In genomic region chr17:8611135-8611534, GRCh38 we compare ENCODE assay signal across 18 cellular contexts. TPM values are rescaled to one million over a fixed set of nuclear protein-coding genes. Genes with fewer than 3 reads are reported as not detected.
DNase-seq lines count a peak whose midpoint lies in the region; ATAC-seq and TF ChIP-seq lines count a peak whose summit lies in the region.
"Had no signal": no experiment of that assay in that cellular context is flagged by ENCODE, and none has a peak within 500 bp of the region (broad histone marks: within the 10 kb centered on the region; RNA-seq: fewer than 3 reads in every experiment).

No MANE protein-coding gene starts in this region.

- H3K4me1 Mint-ChIP-seq in Caco-2 (ENCODE audit: low read depth, unreplicated experiment): peaks cover 25% of the 10 kb centered on the region
- H3K4me1 Mint-ChIP-seq: activated CD4-positive, alpha-beta T cell treated with anti-CD3 and anti-CD28 coated beads for 36 hours had no signal

- peaks cover 17% of the 10 kb centered on the region for H3K36me3 Mint-ChIP-seq in Caco-2 (ENCODE audit: insufficient read depth, unreplicated experiment)

- CTCF ChIA-PET in Caco-2 (lab: Charles Lee): no interaction called here
- CTCF ChIA-PET in SK-N-SH (lab: Yijun Ruan, JAX): no interaction called here

- TF ChIP-seq CTCF in Caco-2 (IDR thresholded peaks at IDR 0.05; ENCODE audit: insufficient read depth in 1 of 2, low read depth in 1 of 2, low read length in 1 of 2, severe bottlenecking in 1 of 2, unreplicated experiment in 1 of 2) (no peak), heart left ventricle (IDR thresholded peaks at IDR 0.05) (no peak), SK-N-SH (IDR thresholded peaks at IDR 0.05) (no peak)

- BruUV-seq in Caco-2 (replicated peaks; lab: Mats Ljungman, UMichigan): no TSS peak

- no peak overlapping the region for H2AFZ ChIP-seq in SK-N-SH (ENCODE audit: low read depth)

- POLR2A ChIA-PET in Caco-2 (lab: Charles Lee) (no interaction called here), SK-N-SH (lab: Yijun Ruan, JAX) (no interaction called here)

- H3K27ac ChIP-seq in heart left ventricle (peak overlapping the region in 11 of 12 donors; percentile 3 to 75 (median 56)), SK-N-SH (ENCODE audit: low read depth in 2 of 2, low read length in 1 of 2) (no peak overlapping the region)
- H3K27ac ChIP-seq: BLaER1, body of pancreas, epithelial cell of prostate had no signal

- H3K9ac ChIP-seq in SK-N-SH: no peak overlapping the region
- H3K9ac ChIP-seq: BLaER1 had no signal

- DNase-seq in Caco-2 (no peak), amniotic epithelial cell (ENCODE audit: low read depth) (peak; percentile 79), heart left ventricle (no peak), sciatic nerve (ENCODE audit: low spot score) (no peak), NCI-H146 treated with DMSO at 0.1 percent for 48 hours (lab: John Stamatoyannopoulos, UW; ENCODE audit: unreplicated experiment) (no peak), SK-N-SH (no peak)
- DNase-seq: activated CD4-positive, alpha-beta T cell treated with anti-CD3 and anti-CD28 coated beads for 36 hours; body of pancreas; Kasumi-1; NCI-H2081; nephron progenitor cell; stimulated activated CD8-positive, alpha-beta memory T cell treated with anti-CD3 and anti-CD28 coated beads, Interleukin-4, amount 100 ng/mL, for 48 hours; SW 1271 had no signal

- H3K27ac Mint-ChIP-seq in Caco-2 (ENCODE audit: unreplicated experiment): peak overlapping the region; percentile 18
- H3K27ac Mint-ChIP-seq: activated CD4-positive, alpha-beta T cell treated with anti-CD3 and anti-CD28 coated beads for 36 hours; activated T-helper 1 cell treated with anti-CD3 and anti-CD28 coated beads, Interleukin-12 subunit alpha, Interleukin-12 subunit beta, Interleukin-2, Interleukin-4 antibody, amounts not matched to agents 30 ng/mL and 10 ng/mL and 1 ng/mL, durations not matched to agents 14 hours and 24 hours and 36 hours; nephron progenitor cell had no signal

- no peak for TF ChIP-seq EP300 in SK-N-SH (IDR thresholded peaks at IDR 0.05; ENCODE audit: borderline replicate concordance in 1 of 2, low read depth in 1 of 2, low read length in 1 of 2)

- H3K9me2 ChIP-seq in SK-N-SH: no peaks in the 10 kb centered on the region

- no peak for TF ChIP-seq POLR2A in heart left ventricle (IDR thresholded peaks at IDR 0.05)

- H3K9me3 Mint-ChIP-seq in Caco-2 (ENCODE audit: unreplicated experiment): no peaks in the 10 kb centered on the region
- H3K9me3 Mint-ChIP-seq: activated T-helper 1 cell treated with anti-CD3 and anti-CD28 coated beads, Interleukin-12 subunit alpha, Interleukin-12 subunit beta, Interleukin-2, Interleukin-4 antibody, amounts not matched to agents 30 ng/mL and 10 ng/mL and 1 ng/mL, durations not matched to agents 14 hours and 24 hours and 36 hours had no signal

- no peaks in the 10 kb centered on the region for H3K9me3 ChIP-seq in Caco-2
- H3K9me3 ChIP-seq in heart left ventricle: peaks cover 0 to 9% (median 0%) of the 10 kb centered on the region in 12 donors
- no peaks in the 10 kb centered on the region for H3K9me3 ChIP-seq in SK-N-SH
- H3K9me3 ChIP-seq: body of pancreas had no signal

- peak; percentile 45 to 82 (median 62) for ATAC-seq in heart left ventricle
- ATAC-seq in sciatic nerve: peak; percentile 45
- no peak for ATAC-seq in GM18502 (IDR thresholded peaks at IDR 0.05; ENCODE audit: poor library complexity, unreplicated experiment)
- ATAC-seq in GM19463 (IDR thresholded peaks at IDR 0.05; ENCODE audit: unreplicated experiment): no peak
- ATAC-seq: activated CD4-positive, alpha-beta T cell treated with anti-CD3 and anti-CD28 coated beads for 36 hours; body of pancreas had no signal

- H3K4me2 ChIP-seq in SK-N-SH: no peak overlapping the region
- H3K4me2 ChIP-seq: BLaER1 had no signal

- peaks cover 97% of the 10 kb centered on the region for H3K79me2 ChIP-seq in SK-N-SH (ENCODE audit: insufficient read depth)

- H3F3A ChIP-seq in SK-N-SH (replicated peaks; ENCODE audit: insufficient read depth): peaks cover 16% of the 10 kb centered on the region

- H3K36me3 ChIP-seq in Caco-2 (ENCODE audit: control insufficient read depth, insufficient read depth, low read length) (no peaks in the 10 kb centered on the region), heart left ventricle (no peaks in the 10 kb centered on the region), SK-N-SH (replicated peaks in 1 of 2; ENCODE audit: control insufficient read depth in 1 of 2, insufficient read depth in 2 of 2, low read length in 1 of 2) (peaks cover 4 to 39% of the 10 kb centered on the region in 2 experiments)

- H3K4me3 ChIP-seq in Caco-2 (ENCODE audit: low read depth, low read length): no peak overlapping the region
- H3K4me3 ChIP-seq in heart left ventricle: peak overlapping the region in 9 of 12 donors; percentile 1 to 32 (median 22)
- no peak overlapping the region for H3K4me3 ChIP-seq in SK-N-SH (ENCODE audit: low read depth in 2 of 2, low read length in 1 of 2)
- H3K4me3 ChIP-seq: BLaER1, body of pancreas had no signal

- H3K4me3 Mint-ChIP-seq in Caco-2 (ENCODE audit: unreplicated experiment): peak overlapping the region; percentile 56
- H3K4me3 Mint-ChIP-seq: activated CD4-positive, alpha-beta T cell treated with anti-CD3 and anti-CD28 coated beads for 36 hours; activated T-helper 1 cell treated with anti-CD3 and anti-CD28 coated beads, Interleukin-12 subunit alpha, Interleukin-12 subunit beta, Interleukin-2, Interleukin-4 antibody, amounts not matched to agents 30 ng/mL and 10 ng/mL and 1 ng/mL, durations not matched to agents 14 hours and 24 hours and 36 hours; nephron progenitor cell had no signal

- H3K27me3 Mint-ChIP-seq in Caco-2 (ENCODE audit: insufficient read depth, unreplicated experiment): no peaks in the 10 kb centered on the region

- H4K20me1 ChIP-seq in SK-N-SH (ENCODE audit: insufficient read depth): peaks cover 46% of the 10 kb centered on the region

- TF ChIP-seq RAD21 in SK-N-SH (IDR thresholded peaks at IDR 0.05; ENCODE audit: low read length): no peak

- H3K27me3 ChIP-seq in Caco-2 (replicated peaks; ENCODE audit: control insufficient read depth, insufficient read depth, low read length): no peaks in the 10 kb centered on the region
- H3K27me3 ChIP-seq in heart left ventricle: no peaks in the 10 kb centered on the region
- H3K27me3 ChIP-seq in SK-N-SH (ENCODE audit: insufficient read depth): no peaks in the 10 kb centered on the region
- H3K27me3 ChIP-seq: BLaER1, body of pancreas had no signal

- intact Hi-C loops in Caco-2 (cut with micrococcal nuclease; ENCODE audit: unreplicated experiment) (no loop called here), heart left ventricle (cut with DNase I) (loop anchor here in 1 of 10 donors (2.0 kb wide), 1 partner anchor 18 kb away; no protein-coding TSS in a partner anchor), sciatic nerve (cut with DNase I) (no loop called here)

- peaks cover 11% of the 10 kb centered on the region; the same call in 1 of the 2 replicates for H3K4me1 ChIP-seq in Caco-2
- H3K4me1 ChIP-seq in heart left ventricle: peaks cover 3 to 58% (median 33%) of the 10 kb centered on the region in 12 donors
- H3K4me1 ChIP-seq in SK-N-SH (ENCODE audit: control insufficient read depth in 1 of 2, insufficient read depth in 2 of 2, low read depth in 1 of 2, low read length in 1 of 2): peaks cover 0 to 6% of the 10 kb centered on the region in 2 experiments; a peak in 1 of 4 replicates

- 13 to 41% (median 25%) methylated on average over 2 of the region's 2 CpGs for WGBS in heart left ventricle, 4 donors
- 94% methylated on average over 1 of the region's 2 CpGs for WGBS in SK-N-SH (ENCODE audit: low lambda C conversion rate)

TF ChIP-seq in SK-N-SH, 30 proteins besides CTCF, POLR2A, EP300 and RAD21:
- no peak for TF ChIP-seq USF1 (IDR thresholded peaks at IDR 0.05; ENCODE audit: borderline replicate concordance, low read depth)
- TF ChIP-seq TCF12 (IDR thresholded peaks at IDR 0.05): no peak
TF ChIP-seq in SK-N-SH: peak in this region for 0.

RNA-seq across cellular contexts. Expression of gene MYH10, which starts 19.4 kb away (rescaled TPM):
- total RNA-seq in Caco-2 (2022): 64.3 and 74.0 TPM in 2 replicates
- 10 to 100 TPM; 29.0 to 62.1 (median 40.8) TPM for total RNA-seq in heart left ventricle
- 10 to 100 TPM; 10.6 to 25.8 TPM for polyA plus RNA-seq in heart left ventricle
- 75.7 TPM for total RNA-seq in sciatic nerve
- 58.3 and 64.2 TPM in 2 replicates for polyA plus RNA-seq in SK-N-SH (2012; rRNA removed)
- 29.7 and 42.0 TPM in 2 replicates for polyA plus RNA-seq in SK-N-SH (2012; cell fraction: cytosol; rRNA removed)
- polyA plus RNA-seq in SK-N-SH (2012; cell fraction: nucleus; rRNA removed): 80.5 and 101 TPM in 2 replicates

Comparison
In these comparisons a context has a peak if more than half of its experiments do, and no peak if none do; other contexts are left out.
1. H3K4me3 ChIP-seq: peak in heart left ventricle (9 of 12); none in Caco-2 (single experiment) and SK-N-SH (0 of 2).
2. ATAC-seq: peak in heart left ventricle (4 of 4) and sciatic nerve (single experiment); none in GM18502 (single experiment) and GM19463 (single experiment).
3. H3K27ac ChIP-seq: peak in heart left ventricle (11 of 12); none in SK-N-SH (0 of 2).